8 cellular contexts compared by ENCODE assay signal in genomic region chr1:171251741-171252300, GRCh38. TPM values are rescaled to one million over a fixed set of nuclear protein-coding genes. Genes with fewer than 3 reads are reported as not detected.
A peak's percentile ranks its signal among the peaks of the same experiment; 100 is the strongest.
DNase-seq lines count a peak whose midpoint lies in the region; ATAC-seq and TF ChIP-seq lines count a peak whose summit lies in the region.

No MANE protein-coding gene starts in this region.

- peak overlapping the region; percentile 93 for H2AFZ ChIP-seq in IMR-90 (replicated peaks; ENCODE audit: low read length, poor library complexity)
- H2AFZ ChIP-seq in neural cell (ENCODE audit: low read depth, low read length) = no peak overlapping the region

- no peaks in the 10 kb centered on the region for H3K36me3 ChIP-seq in IMR-90 (ENCODE audit: control insufficient read depth, insufficient read depth, low read length)
- H3K36me3 ChIP-seq in neural cell (ENCODE audit: insufficient read depth, low read length) = no peaks in the 10 kb centered on the region

- H3K56ac ChIP-seq in IMR-90 (ENCODE audit: extremely low read depth, insufficient read depth, low read length) = no peak overlapping the region

- H3K27me3 ChIP-seq in IMR-90 (ENCODE audit: control insufficient read depth, insufficient read depth, low read length) (no peaks in the 10 kb centered on the region; the same call in none of the 2 replicates), neural cell (ENCODE audit: insufficient read depth, low read depth, low read length) (no peaks in the 10 kb centered on the region)

- 2% methylated on average over 6 of the region's 14 CpGs; no CpG with 5 or more reads in 1 of the 2 experiments for WGBS in IMR-90 (ENCODE audit: extremely low coverage in 2 of 2, insufficient read length in 1 of 2), 2 experiments

- no TSS peak for BruUV-seq in IMR-90 (replicated peaks; lab: Mats Ljungman, UMichigan)

- H3K27ac ChIP-seq in IMR-90 (ENCODE audit: insufficient read depth, low read length) (no peak overlapping the region), VCaP (peak overlapping the region; percentile 21; the same call in 1 of the 2 replicates), neural cell (ENCODE audit: low read length) (no peak overlapping the region)

- H2BK20ac ChIP-seq in IMR-90 (ENCODE audit: low read depth, low read length) = no peak overlapping the region

- H2AK9ac ChIP-seq in IMR-90 (replicated peaks; ENCODE audit: low read depth, low read length, poor library complexity) = peak overlapping the region; percentile 34

- H3K4me3 ChIP-seq in IMR-90 (ENCODE audit: insufficient read depth, low read depth, low read length) (peak overlapping the region; percentile 69), neural cell (ENCODE audit: low read length) (peak overlapping the region; percentile 60)

- no peaks in the 10 kb centered on the region for H3F3A ChIP-seq in neural cell (ENCODE audit: insufficient read depth, low read length, poor library complexity, severe bottlenecking)

- CTCF ChIA-PET in IMR-90 (lab: Yijun Ruan, JAX) = no interaction called here

- no peak overlapping the region for H4K5ac ChIP-seq in IMR-90 (ENCODE audit: low read depth, low read length)

- no peak for TF ChIP-seq EP300 in neural cell (conservative IDR thresholded peaks at IDR 0.05; ENCODE audit: poor library complexity, severe bottlenecking)

- H3K14ac ChIP-seq in IMR-90 (replicated peaks; ENCODE audit: low read depth, low read length) = no peak overlapping the region

- in situ Hi-C loops in IMR-90 (cut with MboI; ENCODE audit: low sequenced_read_pairs) = no loop called here

- H3K9me3 ChIP-seq in IMR-90 (ENCODE audit: control insufficient read depth, insufficient read depth, low read length) (no peaks in the 10 kb centered on the region), neural cell (ENCODE audit: low read length) (no peaks in the 10 kb centered on the region)

- no peak overlapping the region for H2BK5ac ChIP-seq in IMR-90 (ENCODE audit: low read depth, low read length, poor library complexity, severe bottlenecking)

- no peak overlapping the region for H3K18ac ChIP-seq in IMR-90 (ENCODE audit: low read depth, low read length)

- H4K91ac ChIP-seq in IMR-90 (ENCODE audit: insufficient read depth, low read depth, low read length) = no peak overlapping the region

- peaks cover 4% of the 10 kb centered on the region; the same call in 1 of the 2 replicates for H3K9me1 ChIP-seq in IMR-90 (ENCODE audit: insufficient read depth, low read length)

- TF ChIP-seq RAD21 in IMR-90 (IDR thresholded peaks at IDR 0.05; ENCODE audit: low read length) = peak; percentile 37
- TF ChIP-seq RAD21 in neural cell (conservative IDR thresholded peaks at IDR 0.05) = peak; percentile 20

- intact Hi-C loops in IMR-90 (cut with micrococcal nuclease) = loop anchor here (2.0 kb wide), 1 partner anchor 61 kb away; no protein-coding TSS in a partner anchor

- H3K9ac ChIP-seq in IMR-90 (ENCODE audit: low read depth, low read length) (peak overlapping the region; percentile 45; the same call in 1 of the 2 replicates), neural cell (ENCODE audit: low read length) (peak overlapping the region; percentile 12)

- no peak overlapping the region for H2BK15ac ChIP-seq in IMR-90 (ENCODE audit: low read depth, low read length)

- no peaks in the 10 kb centered on the region for H3K9me2 ChIP-seq in neural cell (ENCODE audit: insufficient read depth, low read length)

- no peaks in the 10 kb centered on the region for H3K79me2 ChIP-seq in neural cell (replicated peaks; ENCODE audit: insufficient read depth, low read length)

- TF ChIP-seq CTCF in IMR-90 (conservative IDR thresholded peaks at IDR 0.05; ENCODE audit: low read depth, low read length) = peak; percentile 62
- peak; percentile 73 for TF ChIP-seq CTCF in VCaP (conservative IDR thresholded peaks at IDR 0.05)
- peak; percentile 61 for TF ChIP-seq CTCF in neural cell (IDR thresholded peaks at IDR 0.05; ENCODE audit: poor library complexity, severe bottlenecking)

- peak; percentile 41 for DNase-seq in AG20443 (ENCODE audit: low spot score)
- DNase-seq in IMR-90 = peak; percentile 33
- peak; percentile 14 for DNase-seq in fibroblast of gingiva (ENCODE audit: low read depth)
- DNase-seq in dedifferentiated amniotic fluid mesenchymal stem cell (ENCODE audit: extremely low spot score) = no peak

- dilution Hi-C loops in IMR-90 (cut with HindIII; ENCODE audit: low sequenced_read_pairs, unreplicated experiment) = no loop called here

- TF ChIP-seq POLR2A in IMR-90 (IDR thresholded peaks at IDR 0.05; ENCODE audit: low read depth, low read length) = no peak

- H3K23ac ChIP-seq in IMR-90 (ENCODE audit: low read depth, low read length) = peak overlapping the region; percentile 65; the same call in 1 of the 2 replicates

- no peak overlapping the region for H2BK120ac ChIP-seq in IMR-90 (ENCODE audit: low read depth, low read length)

- no peak overlapping the region for H4K8ac ChIP-seq in IMR-90 (ENCODE audit: low read depth in 2 of 2, low read length in 2 of 2)

- H4K20me1 ChIP-seq in IMR-90 (ENCODE audit: insufficient read depth, low read length) (no peaks in the 10 kb centered on the region), neural cell (ENCODE audit: insufficient read depth) (no peaks in the 10 kb centered on the region)

- H3K4ac ChIP-seq in IMR-90 (ENCODE audit: low read depth, low read length) = no peak overlapping the region

- no peak overlapping the region for H2AK5ac ChIP-seq in IMR-90 (ENCODE audit: low read depth, low read length)

- 0 out of 2 replicates have a peak, but pooled peaks cover 2% of the 10 kb centered on the region for H3K4me1 ChIP-seq in IMR-90 (ENCODE audit: control insufficient read depth, insufficient read depth, low read length)

- POLR2A ChIA-PET in IMR-90 (lab: Charles Lee; ENCODE audit: unreplicated experiment) = no interaction called here

- no peaks in the 10 kb centered on the region for H3K79me1 ChIP-seq in IMR-90 (ENCODE audit: low read depth in 1 of 2, low read length in 2 of 2)

- peak overlapping the region; percentile 92 for H3K4me2 ChIP-seq in IMR-90 (ENCODE audit: low read depth, low read length)
- H3K4me2 ChIP-seq in neural cell (ENCODE audit: low read length) = peak overlapping the region; percentile 30

- peak; percentile 33 for ATAC-seq in GM18517 (IDR thresholded peaks at IDR 0.05; ENCODE audit: unreplicated experiment)
- ATAC-seq in IMR-90 (ENCODE audit: low read depth) = peak; percentile 83
- no peak for ATAC-seq in HG03095 (IDR thresholded peaks at IDR 0.05; ENCODE audit: unreplicated experiment)

TF ChIP-seq in IMR-90, 13 proteins besides CTCF, POLR2A, EP300 and RAD21:
- TF ChIP-seq FOS (IDR thresholded peaks at IDR 0.05; ENCODE audit: low read depth, low read length) (no peak), SMC3 (IDR thresholded peaks at IDR 0.05; ENCODE audit: low read depth, low read length) (0 out of 2 replicates have a peak, but pooled peaks have one; percentile 3), MAZ (IDR thresholded peaks at IDR 0.05; ENCODE audit: borderline replicate concordance, low read depth, low read length) (no peak)

TF ChIP-seq in neural cell, 6 proteins besides CTCF, POLR2A, EP300 and RAD21:
- TF ChIP-seq TAF1 (IDR thresholded peaks at IDR 0.05; ENCODE audit: low read depth) (no peak), SMC3 (conservative IDR thresholded peaks at IDR 0.05; ENCODE audit: poor library complexity) (peak; percentile 31), POLR2AphosphoS5 (IDR thresholded peaks at IDR 0.05) (no peak), EZH2 (IDR thresholded peaks at IDR 0.05; ENCODE audit: borderline replicate concordance, insufficient read depth, low read length, poor library complexity, severe bottlenecking) (no peak), REST (IDR thresholded peaks at IDR 0.05; ENCODE audit: borderline replicate concordance) (no peak), MXI1 (conservative IDR thresholded peaks at IDR 0.05; ENCODE audit: poor library complexity, severe bottlenecking) (no peak)

RNA-seq across cellular contexts. Expression of gene FMO1, which starts 3.5 kb away (rescaled TPM):
- total RNA-seq in IMR-90 (2012; rRNA removed) = not detected in 2 replicates
- not detected in 2 replicates for polyA plus RNA-seq in IMR-90 (2012; rRNA removed)
- not detected in 2 replicates for polyA plus RNA-seq in IMR-90 (2012; cell fraction: cytosol; rRNA removed)
- polyA plus RNA-seq in IMR-90 (2012; cell fraction: nucleus; rRNA removed; ENCODE audit: low replicate concordance) = not detected in 2 replicates
- polyA plus RNA-seq in neural cell = not detected in 2 replicates
- not detected in 2 replicates for polyA minus RNA-seq in neural cell
